ENCODE assay signal across 29 cellular contexts in genomic region chr1:160750608-160751007, GRCh38. TPM values are rescaled to one million over a fixed set of nuclear protein-coding genes. Genes with fewer than 3 reads are reported as not detected.
A peak's percentile ranks its signal among the peaks of the same experiment; 100 is the strongest.
DNase-seq lines count a peak whose midpoint lies in the region; ATAC-seq and TF ChIP-seq lines count a peak whose summit lies in the region.
"Had no signal": no experiment of that assay in that cellular context is flagged by ENCODE, and none has a peak within 500 bp of the region (broad histone marks: within the 10 kb centered on the region; RNA-seq: fewer than 3 reads in every experiment).

No MANE protein-coding gene starts in this region.

- no peak overlapping the region for H3K4me3 Mint-ChIP-seq in activated CD4-positive, alpha-beta memory T cell treated with anti-CD3 and anti-CD28 coated beads for 36 hours
- H3K4me3 Mint-ChIP-seq in activated CD4-positive, alpha-beta memory T cell treated with anti-CD3 and anti-CD28 coated beads, Interleukin-2, amount 10 ng/mL, durations not matched to agents 7 days and 5 days = no peak overlapping the region
- peak overlapping the region; percentile 14 for H3K4me3 Mint-ChIP-seq in activated naive CD8-positive, alpha-beta T cell treated with anti-CD3 and anti-CD28 coated beads, Interleukin-2, amount 10 ng/mL, durations not matched to agents 7 days and 5 days
- no peak overlapping the region for H3K4me3 Mint-ChIP-seq in stimulated activated memory B cell treated with anti-CD40 and anti-IgM and Interleukin-4, amounts not matched to agents 10 μg/mL and 1 μg/mL and 100 μg/mL, for 72 hours
- H3K4me3 Mint-ChIP-seq: WTC11 had no signal

- peaks cover 7% of the 10 kb centered on the region for H3K36me3 Mint-ChIP-seq in activated CD4-positive, alpha-beta memory T cell treated with anti-CD3 and anti-CD28 coated beads for 36 hours
- peaks cover 8% of the 10 kb centered on the region for H3K36me3 Mint-ChIP-seq in activated CD4-positive, alpha-beta memory T cell treated with anti-CD3 and anti-CD28 coated beads, Interleukin-2, amount 10 ng/mL, durations not matched to agents 7 days and 5 days (ENCODE audit: low read depth)
- peaks cover 68% of the 10 kb centered on the region for H3K36me3 Mint-ChIP-seq in activated naive CD8-positive, alpha-beta T cell treated with anti-CD3 and anti-CD28 coated beads, Interleukin-2, amount 10 ng/mL, durations not matched to agents 7 days and 5 days
- peaks cover 60% of the 10 kb centered on the region for H3K36me3 Mint-ChIP-seq in stimulated activated memory B cell treated with anti-CD40 and anti-IgM and Interleukin-4, amounts not matched to agents 10 μg/mL and 1 μg/mL and 100 μg/mL, for 72 hours
- H3K36me3 Mint-ChIP-seq: WTC11 had no signal

- intact Hi-C loops in activated CD4-positive, alpha-beta memory T cell treated with anti-CD3 and anti-CD28 coated beads for 36 hours (cut with micrococcal nuclease) = no loop called here

- peaks cover 45% of the 10 kb centered on the region for H3K4me1 Mint-ChIP-seq in activated CD4-positive, alpha-beta memory T cell treated with anti-CD3 and anti-CD28 coated beads for 36 hours (ENCODE audit: low read depth)
- peaks cover 31% of the 10 kb centered on the region for H3K4me1 Mint-ChIP-seq in activated CD4-positive, alpha-beta memory T cell treated with anti-CD3 and anti-CD28 coated beads, Interleukin-2, amount 10 ng/mL, durations not matched to agents 7 days and 5 days
- peaks cover 74% of the 10 kb centered on the region for H3K4me1 Mint-ChIP-seq in activated naive CD8-positive, alpha-beta T cell treated with anti-CD3 and anti-CD28 coated beads, Interleukin-2, amount 10 ng/mL, durations not matched to agents 7 days and 5 days
- H3K4me1 Mint-ChIP-seq in stimulated activated memory B cell treated with anti-CD40 and anti-IgM and Interleukin-4, amounts not matched to agents 10 μg/mL and 1 μg/mL and 100 μg/mL, for 72 hours = peaks cover 50% of the 10 kb centered on the region

- ATAC-seq in GM18505 (IDR thresholded peaks at IDR 0.05; ENCODE audit: unreplicated experiment) (no peak), HG03025 (IDR thresholded peaks at IDR 0.05; ENCODE audit: low FRiP score, unreplicated experiment) (no peak), HG02981 (IDR thresholded peaks at IDR 0.05; ENCODE audit: unreplicated experiment) (no peak)
- no peak for ATAC-seq in activated naive CD8-positive, alpha-beta T cell treated with anti-CD3 and anti-CD28 coated beads, Interleukin-2, amount 10 ng/mL, durations not matched to agents 7 days and 5 days (ENCODE audit: low read depth)
- ATAC-seq in stimulated activated memory B cell treated with anti-CD40 and anti-IgM and Interleukin-4, amounts not matched to agents 10 μg/mL and 1 μg/mL and 100 μg/mL, for 72 hours = no peak
- ATAC-seq: A549, HCT116, left ventricle myocardium superior, WTC11 had no signal

- no peaks in the 10 kb centered on the region for H3K27me3 Mint-ChIP-seq in activated CD4-positive, alpha-beta memory T cell treated with anti-CD3 and anti-CD28 coated beads for 36 hours
- H3K27me3 Mint-ChIP-seq in activated CD4-positive, alpha-beta memory T cell treated with anti-CD3 and anti-CD28 coated beads, Interleukin-2, amount 10 ng/mL, durations not matched to agents 7 days and 5 days = no peaks in the 10 kb centered on the region
- no peaks in the 10 kb centered on the region for H3K27me3 Mint-ChIP-seq in activated naive CD8-positive, alpha-beta T cell treated with anti-CD3 and anti-CD28 coated beads, Interleukin-2, amount 10 ng/mL, durations not matched to agents 7 days and 5 days
- no peaks in the 10 kb centered on the region for H3K27me3 Mint-ChIP-seq in stimulated activated memory B cell treated with anti-CD40 and anti-IgM and Interleukin-4, amounts not matched to agents 10 μg/mL and 1 μg/mL and 100 μg/mL, for 72 hours

- H3K27ac Mint-ChIP-seq in activated CD4-positive, alpha-beta memory T cell treated with anti-CD3 and anti-CD28 coated beads for 36 hours = peak overlapping the region; percentile 43
- H3K27ac Mint-ChIP-seq in activated CD4-positive, alpha-beta memory T cell treated with anti-CD3 and anti-CD28 coated beads, Interleukin-2, amount 10 ng/mL, durations not matched to agents 7 days and 5 days = no peak overlapping the region
- peak overlapping the region; percentile 85 for H3K27ac Mint-ChIP-seq in activated naive CD8-positive, alpha-beta T cell treated with anti-CD3 and anti-CD28 coated beads, Interleukin-2, amount 10 ng/mL, durations not matched to agents 7 days and 5 days
- H3K27ac Mint-ChIP-seq in stimulated activated memory B cell treated with anti-CD40 and anti-IgM and Interleukin-4, amounts not matched to agents 10 μg/mL and 1 μg/mL and 100 μg/mL, for 72 hours = peak overlapping the region; percentile 70
- H3K27ac Mint-ChIP-seq: WTC11 had no signal

- POLR2A ChIA-PET in activated CD4-positive, alpha-beta memory T cell treated with anti-CD3 and anti-CD28 coated beads for 36 hours (lab: Charles Lee) = no interaction called here
- POLR2A ChIA-PET in activated CD4-positive, alpha-beta memory T cell treated with anti-CD3 and anti-CD28 coated beads, Interleukin-2, amount 10 ng/mL, durations not matched to agents 7 days and 5 days (lab: Charles Lee) = interaction anchor here (1.1 kb wide), 1 partner anchor 17 kb away, joined by 3 read pairs; no protein-coding TSS in a partner anchor
- POLR2A ChIA-PET in activated naive CD8-positive, alpha-beta T cell treated with anti-CD3 and anti-CD28 coated beads, Interleukin-2, amount 10 ng/mL, durations not matched to agents 7 days and 5 days (lab: Charles Lee) = no interaction called here

- DNase-seq in activated CD4-positive, alpha-beta memory T cell treated with anti-CD3 and anti-CD28 coated beads for 36 hours = peak; percentile 29
- DNase-seq in activated CD4-positive, alpha-beta memory T cell treated with anti-CD3 and anti-CD28 coated beads, Interleukin-2, amount 10 ng/mL, durations not matched to agents 7 days and 5 days = no peak
- no peak for DNase-seq in activated naive CD8-positive, alpha-beta T cell treated with anti-CD3 and anti-CD28 coated beads, Interleukin-2, amount 10 ng/mL, durations not matched to agents 7 days and 5 days
- DNase-seq in NAMALWA (ENCODE audit: low spot score) = no peak
- DNase-seq: activated effector memory CD4-positive, alpha-beta T cell treated with Interleukin-2 at 50 U/mL for 16 hours; AML-193; anterior cingulate cortex; colonic mucosa; DMS153; effector memory CD4-positive, alpha-beta T cell; left ventricle myocardium superior; MM.1S; NCI-H1417 treated with DMSO at 0.1 percent for 48 hours; NCI-H2081 treated with DMSO at 0.1 percent for 48 hours; NCI-H226; occipital lobe; Peyer's patch; SHP77 treated with DMSO at 0.1 percent for 48 hours; stomach; thyroid gland had no signal

- peak; percentile 32 for TF ChIP-seq POLR2A in GM18505 (IDR thresholded peaks at IDR 0.05; ENCODE audit: borderline replicate concordance, extremely low read depth, insufficient read depth, insufficient read length)

- CTCF ChIA-PET in activated CD4-positive, alpha-beta memory T cell treated with anti-CD3 and anti-CD28 coated beads for 36 hours (lab: Charles Lee) = interaction anchor here (1.0 to 7.2 kb wide), 3 partner anchors 17 to 203 kb away, joined by 3 to 85 read pairs (median 3); no protein-coding TSS in a partner anchor
- CTCF ChIA-PET in activated CD4-positive, alpha-beta memory T cell treated with anti-CD3 and anti-CD28 coated beads, Interleukin-2, amount 10 ng/mL, durations not matched to agents 7 days and 5 days (lab: Charles Lee) = interaction anchor here (1.4 kb wide), 1 partner anchor 17 kb away, joined by 5 read pairs; no protein-coding TSS in a partner anchor

- H3K9me3 Mint-ChIP-seq in activated CD4-positive, alpha-beta memory T cell treated with anti-CD3 and anti-CD28 coated beads for 36 hours = no peaks in the 10 kb centered on the region
- H3K9me3 Mint-ChIP-seq in activated CD4-positive, alpha-beta memory T cell treated with anti-CD3 and anti-CD28 coated beads, Interleukin-2, amount 10 ng/mL, durations not matched to agents 7 days and 5 days = no peaks in the 10 kb centered on the region
- H3K9me3 Mint-ChIP-seq in activated naive CD8-positive, alpha-beta T cell treated with anti-CD3 and anti-CD28 coated beads, Interleukin-2, amount 10 ng/mL, durations not matched to agents 7 days and 5 days = peaks cover 4% of the 10 kb centered on the region
- no peaks in the 10 kb centered on the region for H3K9me3 Mint-ChIP-seq in stimulated activated memory B cell treated with anti-CD40 and anti-IgM and Interleukin-4, amounts not matched to agents 10 μg/mL and 1 μg/mL and 100 μg/mL, for 72 hours
- H3K9me3 Mint-ChIP-seq: WTC11 had no signal

RNA-seq across cellular contexts. Expression of gene SLAMF7, which starts 11.6 kb away (rescaled TPM):
- 10 to 100 TPM; 11.4 to 15.9 TPM for total RNA-seq in activated CD4-positive, alpha-beta memory T cell treated with anti-CD3 and anti-CD28 coated beads for 36 hours
- total RNA-seq in activated CD4-positive, alpha-beta memory T cell treated with anti-CD3 and anti-CD28 coated beads, Interleukin-2, amount 10 ng/mL, durations not matched to agents 7 days and 5 days = 10 to 100 TPM; 13.7 to 15.3 TPM
- total RNA-seq in activated naive CD8-positive, alpha-beta T cell treated with anti-CD3 and anti-CD28 coated beads, Interleukin-2, amount 10 ng/mL, durations not matched to agents 7 days and 5 days = 100 to 1,000 TPM; 124 to 137 TPM
- total RNA-seq: fibroblast of villous mesenchyme, occipital lobe, pulmonary artery endothelial cell had no signal

RNA-seq across cellular contexts. Expression of gene CD48, which starts 39.0 kb away (rescaled TPM):
- 100 to 1,000 TPM; 190 to 194 TPM for total RNA-seq in activated CD4-positive, alpha-beta memory T cell treated with anti-CD3 and anti-CD28 coated beads for 36 hours
- total RNA-seq in activated CD4-positive, alpha-beta memory T cell treated with anti-CD3 and anti-CD28 coated beads, Interleukin-2, amount 10 ng/mL, durations not matched to agents 7 days and 5 days = 100 to 1,000 TPM; 403 to 404 TPM
- 100 to 1,000 TPM; 379 to 386 TPM for total RNA-seq in activated naive CD8-positive, alpha-beta T cell treated with anti-CD3 and anti-CD28 coated beads, Interleukin-2, amount 10 ng/mL, durations not matched to agents 7 days and 5 days
- total RNA-seq: fibroblast of villous mesenchyme, pulmonary artery endothelial cell had no signal

RNA-seq across cellular contexts. Expression of gene LY9, which starts 45.4 kb away (rescaled TPM):
- total RNA-seq in activated CD4-positive, alpha-beta memory T cell treated with anti-CD3 and anti-CD28 coated beads for 36 hours = 1 to 10 TPM; 4.8 to 4.9 TPM
- 10 to 100 TPM; 46.4 to 49.9 TPM for total RNA-seq in activated CD4-positive, alpha-beta memory T cell treated with anti-CD3 and anti-CD28 coated beads, Interleukin-2, amount 10 ng/mL, durations not matched to agents 7 days and 5 days
- 10 to 100 TPM; 70.9 to 73.6 TPM for total RNA-seq in activated naive CD8-positive, alpha-beta T cell treated with anti-CD3 and anti-CD28 coated beads, Interleukin-2, amount 10 ng/mL, durations not matched to agents 7 days and 5 days
- total RNA-seq: fibroblast of villous mesenchyme, left ventricle myocardium superior, occipital lobe, pulmonary artery endothelial cell, WTC11 had no signal

Comparison
In these comparisons a context has a peak if more than half of its experiments do, and no peak if none do; other contexts are left out.
1. RNA of gene LY9, which starts 45.4 kb away (total RNA-seq): 70.9 to 73.6 TPM in activated naive CD8-positive, alpha-beta T cell treated with anti-CD3 and anti-CD28 coated beads, Interleukin-2, amount 10 ng/mL, durations not matched to agents 7 days and 5 days and 46.4 to 49.9 TPM in activated CD4-positive, alpha-beta memory T cell treated with anti-CD3 and anti-CD28 coated beads, Interleukin-2, amount 10 ng/mL, durations not matched to agents 7 days and 5 days; 4.8 to 4.9 TPM in activated CD4-positive, alpha-beta memory T cell treated with anti-CD3 and anti-CD28 coated beads for 36 hours; every median in the first group is over 4 times any median in the second.
2. RNA of gene SLAMF7, which starts 11.6 kb away (total RNA-seq): 124 to 137 TPM in activated naive CD8-positive, alpha-beta T cell treated with anti-CD3 and anti-CD28 coated beads, Interleukin-2, amount 10 ng/mL, durations not matched to agents 7 days and 5 days; 11.4 to 15.9 TPM in activated CD4-positive, alpha-beta memory T cell treated with anti-CD3 and anti-CD28 coated beads for 36 hours and 13.7 to 15.3 TPM in activated CD4-positive, alpha-beta memory T cell treated with anti-CD3 and anti-CD28 coated beads, Interleukin-2, amount 10 ng/mL, durations not matched to agents 7 days and 5 days; every median in the first group is over 4 times any median in the second.